In the genomic region with DNA sequence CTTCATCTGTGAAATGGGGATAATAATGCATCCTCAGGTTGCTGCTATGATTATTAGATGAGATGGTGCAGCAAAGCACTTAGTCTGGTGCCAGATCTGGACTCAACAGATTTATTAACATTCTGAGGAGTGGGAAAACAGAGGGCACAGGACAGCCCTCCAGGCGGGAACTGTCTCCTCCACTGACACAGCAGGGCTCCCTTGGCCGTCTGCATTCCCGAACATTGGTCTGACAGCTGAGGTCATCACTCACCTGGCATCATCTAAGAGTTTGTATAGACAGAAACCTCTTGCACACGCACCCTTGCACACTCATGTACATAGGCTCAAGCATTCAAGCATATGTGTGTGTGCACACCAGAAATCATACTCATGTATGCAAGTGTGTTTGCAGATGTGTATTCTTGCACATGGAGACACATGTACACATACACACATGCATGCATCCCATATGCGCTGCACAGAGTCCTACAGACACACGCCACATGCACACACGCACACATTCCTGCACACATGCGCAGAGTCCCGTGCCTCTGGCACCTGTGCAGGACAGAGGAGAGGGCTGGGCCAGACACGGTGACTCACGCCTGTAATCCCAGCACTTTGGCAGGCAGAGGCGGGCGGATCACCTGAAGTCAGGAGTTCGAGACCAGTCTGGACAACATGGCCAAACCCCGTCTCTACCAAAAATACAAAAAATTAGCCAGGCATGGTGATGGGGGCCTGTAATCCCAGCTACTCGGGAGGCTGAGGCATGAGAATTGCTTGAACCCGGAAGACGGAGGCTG, we compare ENCODE assay signal across 15 cellular contexts.
DNase-seq lines count a peak whose midpoint lies in the region; ATAC-seq, FAIRE-seq and TF ChIP-seq lines count a peak whose summit lies in the region.
"Had no signal": no experiment of that assay in that cellular context is flagged by ENCODE, and none has a peak within 500 bp of the region (broad histone marks: within the 10 kb centered on the region; RNA-seq: fewer than 3 reads in every experiment).

No MANE protein-coding gene starts in this region.

- H3K27ac Mint-ChIP-seq in chondrocyte (ENCODE audit: unreplicated experiment) = no peak overlapping the region
- H3K27ac Mint-ChIP-seq: B cell; CD4-positive, alpha-beta T cell had no signal

- H3K36me3 ChIP-seq in mucosa of descending colon (ENCODE audit: low read depth) = no peaks in the 10 kb centered on the region
- H3K36me3 ChIP-seq in aorta (ENCODE audit: control insufficient read depth in 1 of 2, insufficient read depth in 2 of 2, low read length in 1 of 2) = no peaks in the 10 kb centered on the region

- H3K9me3 ChIP-seq in mucosa of descending colon = no peaks in the 10 kb centered on the region
- no peaks in the 10 kb centered on the region for H3K9me3 ChIP-seq in aorta (ENCODE audit: control insufficient read depth, low read length)

- H3K4me3 ChIP-seq in mucosa of descending colon = no peak overlapping the region
- H3K4me3 ChIP-seq in aorta (ENCODE audit: low read length in 2 of 2) = no peak overlapping the region

- FAIRE-seq in HTR-8/SVneo (lab: Jason Lieb, UNC) = peak; percentile 16
- FAIRE-seq: A204.1, GM18507 had no signal

- peak; percentile 39 for ATAC-seq in mucosa of descending colon
- ATAC-seq in aorta (ENCODE audit: low FRiP score) = no peak
- no peak for ATAC-seq in HG02642 (IDR thresholded peaks at IDR 0.05; ENCODE audit: poor library complexity, unreplicated experiment)

- 94 to 96% methylated on average over 18 of the region's 18 CpGs for whole genome bisulfite sequencing in aorta, 2 donors

- no peaks in the 10 kb centered on the region for H3K9me3 Mint-ChIP-seq in chondrocyte (ENCODE audit: low read depth)
- H3K9me3 Mint-ChIP-seq: CD4-positive, alpha-beta T cell had no signal

- peaks cover 2% of the 10 kb centered on the region for H3K4me1 ChIP-seq in mucosa of descending colon (ENCODE audit: low read depth)
- H3K4me1 ChIP-seq in aorta (ENCODE audit: control insufficient read depth in 1 of 2, insufficient read depth in 2 of 2, low read length in 2 of 2) = no peaks in the 10 kb centered on the region

- DNase-seq in HTR-8/SVneo (ENCODE audit: insufficient read length, low spot score) (no peak), chondrocyte (ENCODE audit: low spot score) (peak; percentile 65), mucosa of descending colon (no peak), aorta (peak; percentile 29 to 54), glomerular visceral epithelial cell (ENCODE audit: extremely low spot score) (no peak), SHP77 treated with DMSO at 0.1 percent for 48 hours (lab: John Stamatoyannopoulos, UW) (no peak)
- DNase-seq: C1 segment of cervical spinal cord; Calu3; CD4-positive, alpha-beta T cell; DMS 273 treated with DMSO at 0.1 percent for 48 hours; HCEC 1CT had no signal

- intact Hi-C loops in mucosa of descending colon (cut with DNase I, micrococcal nuclease) = no loop called here
- intact Hi-C loops in aorta (cut with DNase I) = no loop called here

- peaks cover 45% of the 10 kb centered on the region for H3K4me1 Mint-ChIP-seq in chondrocyte (ENCODE audit: low read depth)
- H3K4me1 Mint-ChIP-seq: B cell had no signal

- H3K4me3 Mint-ChIP-seq in chondrocyte (ENCODE audit: unreplicated experiment) = no peak overlapping the region
- H3K4me3 Mint-ChIP-seq: B cell; CD4-positive, alpha-beta T cell had no signal

- H3K27me3 ChIP-seq in aorta (ENCODE audit: control insufficient read depth in 1 of 2, insufficient read depth in 2 of 2, low read length in 1 of 2) = no peaks in the 10 kb centered on the region

- no peak overlapping the region for H3K27ac ChIP-seq in aorta (ENCODE audit: low read depth in 1 of 2, low read length in 2 of 2)

- peaks cover 10% of the 10 kb centered on the region for H3K27me3 Mint-ChIP-seq in chondrocyte (ENCODE audit: low read depth)

- no peaks in the 10 kb centered on the region for H3K36me3 Mint-ChIP-seq in chondrocyte (ENCODE audit: low read depth)

- TF ChIP-seq CTCF in chondrocyte (IDR thresholded peaks at IDR 0.05) (no peak), mucosa of descending colon (IDR thresholded peaks at IDR 0.05) (no peak)

Comparison
In these comparisons a context has a peak if more than half of its experiments do, and no peak if none do; other contexts are left out.
1. DNase-seq: peak in chondrocyte (single experiment) and aorta (2 of 2); none in HTR-8/SVneo (single experiment), mucosa of descending colon (0 of 3), glomerular visceral epithelial cell (single experiment) and SHP77 treated with DMSO at 0.1 percent for 48 hours (single experiment).